Comparison of ENCODE assay signal across 10 cellular contexts in the genomic region with DNA sequence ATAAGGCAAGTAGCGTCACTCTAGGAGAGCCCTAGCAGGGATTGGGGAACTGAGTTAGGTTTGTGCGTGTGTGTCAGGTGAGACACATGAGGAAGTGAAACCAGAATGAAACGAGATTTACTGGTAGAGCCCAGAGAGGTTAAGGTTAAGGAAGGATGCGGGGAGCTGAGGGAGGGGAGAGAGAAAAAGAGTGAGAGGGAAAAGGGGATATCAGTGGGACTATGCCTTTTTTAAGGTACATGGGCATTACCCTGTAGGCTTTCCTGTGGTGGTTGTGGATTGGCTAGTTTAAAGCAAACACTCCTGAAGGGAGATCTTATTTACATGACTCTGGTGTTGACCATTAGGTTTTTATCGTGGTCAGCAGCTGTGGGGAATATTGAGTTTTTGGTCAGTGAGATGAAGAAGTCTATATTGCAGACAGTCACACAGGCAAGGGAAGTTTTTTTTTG. TPM values are rescaled to one million over a fixed set of nuclear protein-coding genes. Genes with fewer than 3 reads are reported as not detected.
DNase-seq lines count a peak whose midpoint lies in the region; ATAC-seq and TF ChIP-seq lines count a peak whose summit lies in the region.
"Had no signal": no experiment of that assay in that cellular context is flagged by ENCODE, and none has a peak within 500 bp of the region (broad histone marks: within the 10 kb centered on the region; RNA-seq: fewer than 3 reads in every experiment).

No MANE protein-coding gene starts in this region.

- H3K36me3 Mint-ChIP-seq in T-cell = peaks cover 20% of the 10 kb centered on the region

- H3K4me3 ChIP-seq in upper lobe of right lung = no peak overlapping the region
- no peak overlapping the region for H3K4me3 ChIP-seq in breast epithelium

- no peaks in the 10 kb centered on the region for H3K36me3 ChIP-seq in upper lobe of right lung
- H3K36me3 ChIP-seq in breast epithelium = no peaks in the 10 kb centered on the region

- TF ChIP-seq CTCF in upper lobe of right lung (IDR thresholded peaks at IDR 0.05) (no peak), breast epithelium (IDR thresholded peaks at IDR 0.05) (no peak)

- H3K27me3 Mint-ChIP-seq in T-cell = no peaks in the 10 kb centered on the region

- no peaks in the 10 kb centered on the region for H3K9me3 Mint-ChIP-seq in T-cell

- intact Hi-C loops in left ventricle myocardium superior (cut with micrococcal nuclease) = no loop called here
- intact Hi-C loops in cardiac septum (cut with DNase I) = no loop called here
- intact Hi-C loops in upper lobe of right lung (cut with DNase I) = no loop called here
- intact Hi-C loops in left cardiac atrium (cut with DNase I) = no loop called here
- intact Hi-C loops in breast epithelium (cut with DNase I; ENCODE audit: low total_unique reads) = loop anchor here (5.0 kb wide), 1 partner anchor 205 kb away; no protein-coding TSS in a partner anchor

- H3K27me3 ChIP-seq in upper lobe of right lung (no peaks in the 10 kb centered on the region), breast epithelium (no peaks in the 10 kb centered on the region)

- peak overlapping the region; percentile 11 to 53 for H3K27ac Mint-ChIP-seq in T-cell

- no peak overlapping the region for H3K27ac ChIP-seq in upper lobe of right lung
- H3K27ac ChIP-seq in breast epithelium = no peak overlapping the region

- H3K4me1 Mint-ChIP-seq in T-cell = peaks cover 77 to 80% (median 78%) of the 10 kb centered on the region in 3 donors

- peak overlapping the region in 2 of 3 donors; percentile 21 to 44 for H3K4me3 Mint-ChIP-seq in T-cell

- ATAC-seq in left ventricle myocardium superior (peak; percentile 30), HG02981 (IDR thresholded peaks at IDR 0.05; ENCODE audit: unreplicated experiment) (peak; percentile 100), T-cell (replicated peaks in 1 of 4) (peak in 2 of 4 experiments; percentile 33 to 62), upper lobe of right lung (peak; percentile 62), left cardiac atrium (no peak)

- H3K4me1 ChIP-seq in upper lobe of right lung = peaks cover 24% of the 10 kb centered on the region
- no peaks in the 10 kb centered on the region for H3K4me1 ChIP-seq in breast epithelium

- no peak for TF ChIP-seq POLR2A in breast epithelium (IDR thresholded peaks at IDR 0.05)

- no peaks in the 10 kb centered on the region for H3K9me3 ChIP-seq in upper lobe of right lung
- H3K9me3 ChIP-seq in breast epithelium = no peaks in the 10 kb centered on the region

- CTCF ChIA-PET in T-cell (lab: Charles Lee) = interaction anchor here in 1 of 2 donors (2.7 kb wide), 1 partner anchor 13 kb away, joined by 13 read pairs; no protein-coding TSS in a partner anchor

- POLR2A ChIA-PET in T-cell (lab: Charles Lee) = interaction anchor here in 1 of 2 donors (0.6 kb wide), 1 partner anchor 63 kb away, joined by 3 read pairs; no protein-coding TSS in a partner anchor

- no peak for DNase-seq in left ventricle myocardium superior
- DNase-seq in cardiac septum (ENCODE audit: low spot score) = no peak
- peak in 1 of 34 experiments; percentile 16 for DNase-seq in T-cell
- DNase-seq in upper lobe of right lung = no peak
- DNase-seq in OCI-M2 (lab: John Stamatoyannopoulos, UW; ENCODE audit: unreplicated experiment) = no peak
- no peak for DNase-seq in left cardiac atrium
- no peak for DNase-seq in breast epithelium (ENCODE audit: low spot score in 2 of 2)
- DNase-seq: COR-L47, NCI-H524 treated with DMSO at 0.1 percent for 48 hours had no signal

RNA-seq across cellular contexts. Expression of gene ZDHHC17, which starts 13.9 kb away (rescaled TPM):
- total RNA-seq in left ventricle myocardium superior (22.2 TPM), cardiac septum (26.8 TPM), T-cell (10 to 100 TPM; 39.8 to 58.9 (median 42.9) TPM), upper lobe of right lung (35.0 TPM), left cardiac atrium (10 to 100 TPM; 24.2 to 29.0 TPM), breast epithelium (10 to 100 TPM; 51.8 to 86.1 (median 67.2) TPM)

Comparison
In these comparisons a context has a peak if more than half of its experiments do, and no peak if none do; other contexts are left out.
1. ATAC-seq: peak in left ventricle myocardium superior (single experiment), HG02981 (single experiment) and upper lobe of right lung (single experiment); none in left cardiac atrium (0 of 2).